In the genomic region with DNA sequence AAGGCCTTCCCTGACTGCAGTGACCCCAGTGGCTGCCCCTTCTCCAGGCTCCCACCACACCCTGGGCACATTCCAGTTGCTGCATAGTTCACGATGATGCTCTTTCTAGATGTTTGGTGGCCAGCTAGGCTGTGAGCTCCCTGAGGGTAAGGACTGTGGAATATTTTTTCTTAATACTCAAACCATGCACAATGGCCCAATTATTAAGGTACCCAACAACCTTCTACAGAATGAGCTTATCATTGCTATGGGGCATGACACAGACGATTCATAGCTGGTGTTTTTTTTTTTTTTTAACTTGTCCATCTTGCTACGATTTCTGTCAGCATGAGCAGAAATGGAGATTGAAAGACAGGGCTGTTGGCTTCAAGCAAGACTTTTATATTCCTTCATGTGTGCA, we compare ENCODE assay signal across 17 cellular contexts.
DNase-seq lines count a peak whose midpoint lies in the region; TF ChIP-seq lines count a peak whose summit lies in the region.
"Had no signal": no experiment of that assay in that cellular context is flagged by ENCODE, and none has a peak within 500 bp of the region (broad histone marks: within the 10 kb centered on the region; RNA-seq: fewer than 3 reads in every experiment).

No MANE protein-coding gene starts in this region.

- H3K4me1 Mint-ChIP-seq in nephron (peaks cover 67% of the 10 kb centered on the region), type B pancreatic cell (ENCODE audit: unreplicated experiment) (peaks cover 48% of the 10 kb centered on the region)
- H3K4me1 Mint-ChIP-seq: B cell had no signal

- H3K27ac Mint-ChIP-seq in nephron (peak overlapping the region; percentile 33 to 57 (median 42)), type B pancreatic cell (no peak overlapping the region)
- H3K27ac Mint-ChIP-seq: B cell; CD4-positive, alpha-beta T cell; CD8-positive, alpha-beta T cell had no signal

- in situ Hi-C loops in SK-MEL-5 (cut with HindIII; ENCODE audit: low pct_unique_long_range_greater_than_20kb, low sequenced_read_pairs) = no loop called here

- TF ChIP-seq CTCF in nephron (IDR thresholded peaks at IDR 0.05; ENCODE audit: unreplicated experiment in 3 of 3) (no peak), type B pancreatic cell (conservative IDR thresholded peaks at IDR 0.05) (no peak)

- peaks cover 44% of the 10 kb centered on the region for H3K27me3 Mint-ChIP-seq in nephron (ENCODE audit: low read depth)
- peaks cover 46% of the 10 kb centered on the region for H3K27me3 Mint-ChIP-seq in type B pancreatic cell

- H3K4me3 Mint-ChIP-seq in nephron (no peak overlapping the region), type B pancreatic cell (no peak overlapping the region)
- H3K4me3 Mint-ChIP-seq: B cell; CD4-positive, alpha-beta T cell; CD8-positive, alpha-beta T cell had no signal

- DNase-seq in COLO829 (ENCODE audit: low spot score) (peak; percentile 6), SK-MEL-5 (ENCODE audit: low read depth, low spot score) (peak; percentile 61), type B pancreatic cell (ENCODE audit: extremely low spot score, unreplicated experiment) (peak; percentile 42), hippocampal formation (lab: John Stamatoyannopoulos, UW) (no peak), DMS79 (lab: John Stamatoyannopoulos, UW) (no peak)
- DNase-seq in activated CD4-positive, alpha-beta T cell treated with anti-CD3 and anti-CD28 coated beads, Interleukin-2, amount 50 U/mL, for 1 hour = no peak
- DNase-seq: AML-193; CD4-positive, alpha-beta T cell; CD8-positive, alpha-beta T cell; COR-L47; DMS 273 treated with DMSO at 0.1 percent for 48 hours; DMS153; DMS53; DMS79 treated with DMSO at 0.1 percent for 48 hours; GF-D8 had no signal

- no peaks in the 10 kb centered on the region for H3K9me3 Mint-ChIP-seq in nephron
- H3K9me3 Mint-ChIP-seq in type B pancreatic cell = no peaks in the 10 kb centered on the region
- H3K9me3 Mint-ChIP-seq: CD4-positive, alpha-beta T cell; CD8-positive, alpha-beta T cell had no signal

- H3K36me3 Mint-ChIP-seq in nephron (ENCODE audit: low read depth) = no peaks in the 10 kb centered on the region
- H3K36me3 Mint-ChIP-seq in type B pancreatic cell = no peaks in the 10 kb centered on the region
- H3K36me3 Mint-ChIP-seq: CD8-positive, alpha-beta T cell had no signal

Comparison
In these comparisons a context has a peak if more than half of its experiments do, and no peak if none do; other contexts are left out.
1. DNase-seq: peak in COLO829 (single experiment), SK-MEL-5 (single experiment) and type B pancreatic cell (single experiment); none in activated CD4-positive, alpha-beta T cell treated with anti-CD3 and anti-CD28 coated beads, Interleukin-2, amount 50 U/mL, for 1 hour (single experiment), hippocampal formation (0 of 2) and DMS79 (single experiment).